In genomic region chr2:9306910-9307309, GRCh38 we compare ENCODE assay signal across 13 cellular contexts.
DNase-seq lines count a peak whose midpoint lies in the region; ATAC-seq, FAIRE-seq and TF ChIP-seq lines count a peak whose summit lies in the region.
"Had no signal": no experiment of that assay in that cellular context is flagged by ENCODE, and none has a peak within 500 bp of the region (broad histone marks: within the 10 kb centered on the region; RNA-seq: fewer than 3 reads in every experiment).

No MANE protein-coding gene starts in this region.

- H3K27me3 ChIP-seq in keratinocyte (ENCODE audit: control insufficient read depth, extremely low read depth, insufficient read depth, low read length) (no peaks in the 10 kb centered on the region), skeletal muscle satellite cell (ENCODE audit: control insufficient read depth, insufficient read depth, low read length) (no peaks in the 10 kb centered on the region)

- no peaks in the 10 kb centered on the region for H4K20me1 ChIP-seq in keratinocyte (ENCODE audit: control insufficient read depth, extremely low read depth, insufficient read depth, low read length)

- CTCF ChIA-PET in WTC11 (lab: Charles Lee): interaction anchor here (1.7 kb wide), 1 partner anchor 26 kb away, joined by 3 read pairs; no protein-coding TSS in a partner anchor

- H3K27ac Mint-ChIP-seq in WTC11: no peak overlapping the region; the same call in 1 of the 2 replicates
- H3K27ac Mint-ChIP-seq: activated naive CD4-positive, alpha-beta T cell treated with anti-CD3 and anti-CD28 coated beads for 36 hours; endodermal cell; T-helper 17 cell had no signal

- TF ChIP-seq CTCF in WTC11 (IDR thresholded peaks at IDR 0.05) (no peak), keratinocyte (optimal IDR thresholded peaks at IDR 0.05 in 1 of 3, IDR thresholded peaks at IDR 0.05 in 1 of 3, conservative IDR thresholded peaks at IDR 0.05 in 1 of 3; ENCODE audit: extremely low read depth in 1 of 3, insufficient read depth in 2 of 3, low read length in 3 of 3) (peak in 1 of 3 experiments; percentile 11), omental fat pad (IDR thresholded peaks at IDR 0.05) (no peak)

- H3K4me2 ChIP-seq in keratinocyte (ENCODE audit: control insufficient read depth, extremely low read depth, insufficient read depth, low read depth, low read length) (peak overlapping the region; percentile 68), skeletal muscle satellite cell (ENCODE audit: low read length) (no peak overlapping the region)

- H3K27me3 Mint-ChIP-seq in WTC11 (ENCODE audit: low read depth): no peaks in the 10 kb centered on the region

- peaks cover 27% of the 10 kb centered on the region for H3K4me1 Mint-ChIP-seq in WTC11

- no peaks in the 10 kb centered on the region for H3K36me3 Mint-ChIP-seq in WTC11

- POLR2A ChIA-PET in WTC11 (lab: Charles Lee): no interaction called here

- no peaks in the 10 kb centered on the region for H3K9me1 ChIP-seq in keratinocyte (ENCODE audit: control insufficient read depth, extremely low read depth, insufficient read depth, low read length)

- H3K4me3 ChIP-seq in keratinocyte (ENCODE audit: control insufficient read depth in 2 of 3, extremely low read depth in 1 of 3, insufficient read depth in 2 of 3, low read depth in 1 of 3, low read length in 3 of 3): peak overlapping the region in 1 of 3 experiments; percentile 31
- no peak overlapping the region for H3K4me3 ChIP-seq in skeletal muscle satellite cell (ENCODE audit: low read length)

- H2AFZ ChIP-seq in keratinocyte (ENCODE audit: control insufficient read depth, low read length): no peak overlapping the region

- H3K9me3 ChIP-seq in keratinocyte (ENCODE audit: control insufficient read depth, low read depth, low read length) (no peaks in the 10 kb centered on the region), skeletal muscle satellite cell (replicated peaks; ENCODE audit: low read length) (no peaks in the 10 kb centered on the region)

- H3K4me1 ChIP-seq in keratinocyte (ENCODE audit: control insufficient read depth, extremely low read depth, insufficient read depth, low read length) (peaks cover 54% of the 10 kb centered on the region), skeletal muscle satellite cell (ENCODE audit: control insufficient read depth, insufficient read depth, low read length) (peaks cover 54% of the 10 kb centered on the region)

- peak; percentile 78 for FAIRE-seq in keratinocyte (lab: Jason Lieb, UNC)

- ATAC-seq in WTC11: peak; percentile 38
- no peak for ATAC-seq in omental fat pad (ENCODE audit: low FRiP score)
- ATAC-seq: T-helper 17 cell had no signal

- no peak overlapping the region for H3K4me3 Mint-ChIP-seq in WTC11
- H3K4me3 Mint-ChIP-seq: activated naive CD4-positive, alpha-beta T cell treated with anti-CD3 and anti-CD28 coated beads for 36 hours; endodermal cell; T-helper 17 cell had no signal

- dilution Hi-C loops in keratinocyte (cut with MboI; ENCODE audit: extremely low pct_ligation_motif_present, low sequenced_read_pairs): no loop called here

- H3K36me3 ChIP-seq in keratinocyte (ENCODE audit: control insufficient read depth in 2 of 2, extremely low read depth in 1 of 2, insufficient read depth in 2 of 2, low read length in 2 of 2) (peaks cover 2 to 21% of the 10 kb centered on the region in 2 experiments), skeletal muscle satellite cell (ENCODE audit: insufficient read depth, low read length) (peaks cover 11% of the 10 kb centered on the region)

- no peaks in the 10 kb centered on the region for H3K9me3 Mint-ChIP-seq in WTC11
- H3K9me3 Mint-ChIP-seq: activated naive CD4-positive, alpha-beta T cell treated with anti-CD3 and anti-CD28 coated beads for 36 hours; endodermal cell had no signal

- H3K27ac ChIP-seq in keratinocyte (ENCODE audit: control insufficient read depth, insufficient read depth, low read length): peak overlapping the region; percentile 78

- DNase-seq in ELF-1 (ENCODE audit: low read depth, low spot score) (peak; percentile 86), WTC11 (ENCODE audit: low spot score) (no peak), keratinocyte (ENCODE audit: low read depth, low spot score) (no peak), omental fat pad (ENCODE audit: low spot score) (no peak), NCI-H1105 (lab: John Stamatoyannopoulos, UW) (no peak), GDM1 (lab: John Stamatoyannopoulos, UW) (no peak), mucosa of gallbladder (ENCODE audit: low spot score) (no peak)
- DNase-seq: activated CD8-positive, alpha-beta memory T cell treated with anti-CD3 and anti-CD28 coated beads, Interleukin-2, amount 50 U/mL, for 48 hours; activated naive CD4-positive, alpha-beta T cell treated with anti-CD3 and anti-CD28 coated beads for 36 hours; endodermal cell; NCI-H748 treated with DMSO at 0.1 percent for 48 hours; T-helper 17 cell had no signal

- H3K9ac ChIP-seq in keratinocyte (ENCODE audit: control insufficient read depth, extremely low read depth, insufficient read depth, low read length) (peak overlapping the region; percentile 73), skeletal muscle satellite cell (ENCODE audit: low read depth, low read length) (peak overlapping the region; percentile 2)

- peaks cover 75% of the 10 kb centered on the region for H3K79me2 ChIP-seq in keratinocyte (ENCODE audit: control insufficient read depth, insufficient read depth, low read length)

TF ChIP-seq in WTC11, 78 proteins besides CTCF, POLR2A, EP300 and RAD21 (continues in another document):
- TF ChIP-seq ZNF232 (CRISPR knock-in tag; IDR thresholded peaks at IDR 0.05) (no peak), AR (CRISPR knock-in tag; IDR thresholded peaks at IDR 0.05) (no peak), EMX1 (CRISPR knock-in tag; IDR thresholded peaks at IDR 0.05) (no peak), SOX15 (CRISPR knock-in tag; IDR thresholded peaks at IDR 0.05) (no peak), ZNF121 (CRISPR knock-in tag; IDR thresholded peaks at IDR 0.05) (no peak), OVOL2 (CRISPR knock-in tag; IDR thresholded peaks at IDR 0.05; ENCODE audit: borderline replicate concordance) (no peak), JUN (CRISPR knock-in tag; IDR thresholded peaks at IDR 0.05) (no peak), SP1 (CRISPR knock-in tag; conservative IDR thresholded peaks at IDR 0.05) (no peak), FOXP1 (CRISPR knock-in tag; IDR thresholded peaks at IDR 0.05; ENCODE audit: borderline replicate concordance) (no peak), ATF1 (CRISPR knock-in tag; IDR thresholded peaks at IDR 0.05) (no peak), NFATC4 (CRISPR knock-in tag; IDR thresholded peaks at IDR 0.05) (no peak), ELF4 (CRISPR knock-in tag; IDR thresholded peaks at IDR 0.05; ENCODE audit: low read depth) (no peak), ZNF512 (CRISPR knock-in tag; IDR thresholded peaks at IDR 0.05; ENCODE audit: borderline replicate concordance) (no peak)
- TF ChIP-seq, protein P1, sequence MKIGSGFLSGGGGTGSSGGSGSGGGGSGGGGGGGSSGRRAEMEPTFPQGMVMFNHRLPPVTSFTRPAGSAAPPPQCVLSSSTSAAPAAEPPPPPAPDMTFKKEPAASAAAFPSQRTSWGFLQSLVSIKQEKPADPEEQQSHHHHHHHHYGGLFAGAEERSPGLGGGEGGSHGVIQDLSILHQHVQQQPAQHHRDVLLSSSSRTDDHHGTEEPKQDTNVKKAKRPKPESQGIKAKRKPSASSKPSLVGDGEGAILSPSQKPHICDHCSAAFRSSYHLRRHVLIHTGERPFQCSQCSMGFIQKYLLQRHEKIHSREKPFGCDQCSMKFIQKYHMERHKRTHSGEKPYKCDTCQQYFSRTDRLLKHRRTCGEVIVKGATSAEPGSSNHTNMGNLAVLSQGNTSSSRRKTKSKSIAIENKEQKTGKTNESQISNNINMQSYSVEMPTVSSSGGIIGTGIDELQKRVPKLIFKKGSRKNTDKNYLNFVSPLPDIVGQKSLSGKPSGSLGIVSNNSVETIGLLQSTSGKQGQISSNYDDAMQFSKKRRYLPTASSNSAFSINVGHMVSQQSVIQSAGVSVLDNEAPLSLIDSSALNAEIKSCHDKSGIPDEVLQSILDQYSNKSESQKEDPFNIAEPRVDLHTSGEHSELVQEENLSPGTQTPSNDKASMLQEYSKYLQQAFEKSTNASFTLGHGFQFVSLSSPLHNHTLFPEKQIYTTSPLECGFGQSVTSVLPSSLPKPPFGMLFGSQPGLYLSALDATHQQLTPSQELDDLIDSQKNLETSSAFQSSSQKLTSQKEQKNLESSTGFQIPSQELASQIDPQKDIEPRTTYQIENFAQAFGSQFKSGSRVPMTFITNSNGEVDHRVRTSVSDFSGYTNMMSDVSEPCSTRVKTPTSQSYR (CRISPR knock-in tag; IDR thresholded peaks at IDR 0.05): no peak
